In the genomic region with DNA sequence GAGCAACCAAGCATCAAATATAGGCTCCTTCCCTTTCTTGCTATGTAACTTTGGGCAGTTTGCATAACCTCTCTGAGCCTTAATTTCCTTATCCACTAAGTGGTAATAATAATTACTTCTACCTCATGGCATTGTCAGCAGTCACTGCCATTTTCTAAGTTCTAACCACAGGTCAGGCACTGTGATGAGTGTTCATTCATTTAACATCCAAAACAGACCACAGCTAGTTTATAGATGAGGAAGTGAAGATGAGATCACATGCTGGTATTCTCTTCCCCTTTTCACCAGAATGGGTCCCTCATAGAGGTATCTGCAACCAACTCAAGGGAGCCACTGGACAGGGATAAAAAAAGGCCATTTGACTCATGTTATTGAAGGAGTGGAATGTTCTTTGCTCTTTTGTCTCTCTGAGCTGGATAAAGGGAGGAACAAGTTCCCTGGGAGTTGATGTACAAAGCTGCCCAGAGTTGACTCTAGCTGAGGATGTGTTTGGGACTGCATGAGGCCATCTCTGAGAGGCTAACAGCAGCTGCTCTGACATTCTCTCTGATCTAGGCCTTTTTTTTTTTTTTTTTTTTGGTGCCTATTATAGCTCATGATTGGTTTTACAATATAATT, we compare ENCODE assay signal across 8 cellular contexts.
A peak's percentile ranks its signal among the peaks of the same experiment; 100 is the strongest.
DNase-seq lines count a peak whose midpoint lies in the region; ATAC-seq and TF ChIP-seq lines count a peak whose summit lies in the region.

No MANE protein-coding gene starts in this region.

- no peak overlapping the region for H3K9ac ChIP-seq in GM23248

- H3K9me3 Mint-ChIP-seq in chondrocyte (ENCODE audit: low read depth): no peaks in the 10 kb centered on the region

- DNase-seq in GM23248: peak; percentile 19
- peak; percentile 35 for DNase-seq in LHCN-M2 (ENCODE audit: low read depth)
- peak; percentile 18 for DNase-seq in hepatic stellate cell (ENCODE audit: low spot score)
- no peak for DNase-seq in adrenal gland
- DNase-seq in posterior cingulate gyrus: no peak
- no peak for DNase-seq in SW 1271 (lab: John Stamatoyannopoulos, UW)
- DNase-seq in chondrocyte (ENCODE audit: low spot score): no peak

- no peak overlapping the region for H3K4me2 ChIP-seq in GM23248 (ENCODE audit: unreplicated experiment)

- 0 out of 2 replicates have a peak, but pooled peaks cover 6% of the 10 kb centered on the region for H3F3A ChIP-seq in GM23248 (ENCODE audit: insufficient read depth)

- in situ Hi-C loops in GM23248 (cut with MboI): no loop called here

- peak; percentile 93 for ATAC-seq in GM18517 (IDR thresholded peaks at IDR 0.05; ENCODE audit: unreplicated experiment)

- H3K27ac ChIP-seq in GM23248 (no peak overlapping the region), adrenal gland (no peak overlapping the region)

- no peak for TF ChIP-seq POLR2A in adrenal gland (IDR thresholded peaks at IDR 0.05)

- H3K4me3 ChIP-seq in GM23248 (no peak overlapping the region), adrenal gland (no peak overlapping the region)

- no peak overlapping the region for H3K4me3 Mint-ChIP-seq in chondrocyte (ENCODE audit: unreplicated experiment)

- H3K9me3 ChIP-seq in GM23248 (ENCODE audit: low read depth) (no peaks in the 10 kb centered on the region), adrenal gland (replicated peaks in 1 of 3) (no peaks in the 10 kb centered on the region)

- intact Hi-C loops in adrenal gland (cut with DNase I): no loop called here
- intact Hi-C loops in posterior cingulate gyrus (cut with DNase I): no loop called here

- H3K36me3 ChIP-seq in GM23248 (ENCODE audit: low read depth) (no peaks in the 10 kb centered on the region), adrenal gland (replicated peaks in 1 of 2) (no peaks in the 10 kb centered on the region)

- no peaks in the 10 kb centered on the region for H4K20me1 ChIP-seq in GM23248 (ENCODE audit: insufficient read depth)

- H3K4me1 ChIP-seq in GM23248 (ENCODE audit: insufficient read depth) (no peaks in the 10 kb centered on the region), adrenal gland (replicated peaks in 1 of 2) (no peaks in the 10 kb centered on the region)

- H3K9me2 ChIP-seq in GM23248 (ENCODE audit: insufficient read depth): no peaks in the 10 kb centered on the region

- H3K27me3 ChIP-seq in GM23248 (replicated peaks; ENCODE audit: insufficient read depth): peaks cover 22% of the 10 kb centered on the region; the same call in 1 of the 2 replicates
- H3K27me3 ChIP-seq in adrenal gland: no peaks in the 10 kb centered on the region

- peaks cover 13% of the 10 kb centered on the region for H3K4me1 Mint-ChIP-seq in chondrocyte (ENCODE audit: low read depth)

- H3K79me2 ChIP-seq in GM23248 (ENCODE audit: insufficient read depth): no peaks in the 10 kb centered on the region

- no peak overlapping the region for H3K27ac Mint-ChIP-seq in chondrocyte (ENCODE audit: unreplicated experiment)

- TF ChIP-seq CTCF in adrenal gland (IDR thresholded peaks at IDR 0.05): no peak
- TF ChIP-seq CTCF in chondrocyte (IDR thresholded peaks at IDR 0.05): no peak

- peaks cover 10% of the 10 kb centered on the region for H3K27me3 Mint-ChIP-seq in chondrocyte (ENCODE audit: low read depth)

- H2AFZ ChIP-seq in GM23248: no peak overlapping the region

- no peaks in the 10 kb centered on the region for H3K36me3 Mint-ChIP-seq in chondrocyte (ENCODE audit: low read depth)

Comparison
In these comparisons a context has a peak if more than half of its experiments do, and no peak if none do; other contexts are left out.
1. DNase-seq: peak in GM23248 (single experiment), LHCN-M2 (single experiment) and hepatic stellate cell (single experiment); none in adrenal gland (0 of 7), posterior cingulate gyrus (0 of 10), SW 1271 (0 of 2) and chondrocyte (single experiment).